In the genomic region with DNA sequence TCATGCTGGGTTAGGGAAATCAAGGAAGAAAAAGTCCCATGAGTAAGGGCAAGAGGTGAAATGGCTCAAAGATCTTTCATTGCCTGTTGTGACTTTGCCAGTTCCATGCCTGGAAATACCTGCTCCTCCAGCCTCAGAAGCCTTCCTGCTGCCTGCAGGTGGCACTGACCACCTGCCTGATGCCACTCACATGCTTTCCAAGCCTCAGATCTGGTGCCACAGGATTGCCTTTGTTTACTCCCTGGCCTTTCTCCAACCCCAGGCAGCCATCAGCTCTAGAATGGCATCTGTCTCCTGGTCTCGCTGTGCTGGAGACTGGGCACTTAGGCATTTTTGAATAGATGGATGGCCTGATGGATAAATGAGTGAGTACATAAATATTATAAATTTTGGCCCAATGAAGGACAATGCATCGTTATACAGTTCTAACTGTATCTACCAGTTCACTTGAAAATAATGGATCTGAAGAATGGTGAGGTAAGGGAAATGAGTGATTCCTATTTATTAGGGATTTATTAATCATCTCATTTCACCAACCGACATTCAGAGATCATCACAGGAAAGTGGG, we compare ENCODE assay signal across 8 cellular contexts.
A peak's percentile ranks its signal among the peaks of the same experiment; 100 is the strongest.
DNase-seq lines count a peak whose midpoint lies in the region; ATAC-seq and TF ChIP-seq lines count a peak whose summit lies in the region.

No MANE protein-coding gene starts in this region.

- H3K4me3 ChIP-seq in OCI-LY7 (ENCODE audit: low read depth, low read length, poor library complexity, severe bottlenecking) = no peak overlapping the region

- POLR2A ChIA-PET in OCI-LY7 (lab: Charles Lee) = no interaction called here

- peak; percentile 90 for TF ChIP-seq CTCF in 22Rv1 (IDR thresholded peaks at IDR 0.05)
- peak; percentile 34; the same call in 1 of the 2 replicates for TF ChIP-seq CTCF in OCI-LY7 (conservative IDR thresholded peaks at IDR 0.05; ENCODE audit: low read length)

- H4K20me1 ChIP-seq in OCI-LY7 (ENCODE audit: insufficient read depth, low read length) = no peaks in the 10 kb centered on the region

- no peaks in the 10 kb centered on the region for H3K9me3 ChIP-seq in OCI-LY7 (ENCODE audit: low read length)

- no peak overlapping the region for H3K4me2 ChIP-seq in OCI-LY7 (ENCODE audit: low read length)

- BruUV-seq in OCI-LY7 (replicated peaks; lab: Mats Ljungman, UMichigan) = no TSS peak

- CTCF ChIA-PET in OCI-LY7 (lab: Charles Lee; ENCODE audit: unreplicated experiment) = no interaction called here

- ATAC-seq in GM18868 (IDR thresholded peaks at IDR 0.05; ENCODE audit: unreplicated experiment) = peak; percentile 63
- ATAC-seq in GM18519 (IDR thresholded peaks at IDR 0.05; ENCODE audit: low FRiP score, unreplicated experiment) = no peak
- ATAC-seq in GM19452 (IDR thresholded peaks at IDR 0.05; ENCODE audit: unreplicated experiment) = no peak
- no peak for ATAC-seq in GM18502 (IDR thresholded peaks at IDR 0.05; ENCODE audit: poor library complexity, unreplicated experiment)

- peak; percentile 2 for DNase-seq in OCI-LY7 (ENCODE audit: low spot score)
- DNase-seq in iPS-NIHi11 (ENCODE audit: low spot score) = peak; percentile 31
- DNase-seq in substantia nigra (lab: John Stamatoyannopoulos, UW) = no peak

- no peaks in the 10 kb centered on the region for H3K9me2 ChIP-seq in OCI-LY7 (ENCODE audit: insufficient read depth, low read length)

- H3K27ac ChIP-seq in 22Rv1 (no peak overlapping the region), OCI-LY7 (ENCODE audit: low read depth, low read length, poor library complexity, severe bottlenecking) (no peak overlapping the region), substantia nigra (ENCODE audit: low read depth, low read length, poor library complexity, severe bottlenecking) (no peak overlapping the region)

- intact Hi-C loops in OCI-LY7 (cut with micrococcal nuclease; ENCODE audit: unreplicated experiment) = no loop called here

- H3K36me3 ChIP-seq in OCI-LY7 (ENCODE audit: insufficient read depth, low read length) = no peaks in the 10 kb centered on the region

- H2AFZ ChIP-seq in OCI-LY7 (ENCODE audit: low read length) = no peak overlapping the region

- no peaks in the 10 kb centered on the region for H3K4me1 ChIP-seq in OCI-LY7 (ENCODE audit: insufficient read depth, low read length, poor library complexity, severe bottlenecking)

- no peaks in the 10 kb centered on the region for H3K79me2 ChIP-seq in OCI-LY7 (ENCODE audit: insufficient read depth, low read depth, low read length)

Comparison
In these comparisons a context has a peak if more than half of its experiments do, and no peak if none do; other contexts are left out.
1. DNase-seq: peak in OCI-LY7 (single experiment) and iPS-NIHi11 (single experiment); none in substantia nigra (0 of 49).